11 cellular contexts compared by ENCODE assay signal in the genomic region with DNA sequence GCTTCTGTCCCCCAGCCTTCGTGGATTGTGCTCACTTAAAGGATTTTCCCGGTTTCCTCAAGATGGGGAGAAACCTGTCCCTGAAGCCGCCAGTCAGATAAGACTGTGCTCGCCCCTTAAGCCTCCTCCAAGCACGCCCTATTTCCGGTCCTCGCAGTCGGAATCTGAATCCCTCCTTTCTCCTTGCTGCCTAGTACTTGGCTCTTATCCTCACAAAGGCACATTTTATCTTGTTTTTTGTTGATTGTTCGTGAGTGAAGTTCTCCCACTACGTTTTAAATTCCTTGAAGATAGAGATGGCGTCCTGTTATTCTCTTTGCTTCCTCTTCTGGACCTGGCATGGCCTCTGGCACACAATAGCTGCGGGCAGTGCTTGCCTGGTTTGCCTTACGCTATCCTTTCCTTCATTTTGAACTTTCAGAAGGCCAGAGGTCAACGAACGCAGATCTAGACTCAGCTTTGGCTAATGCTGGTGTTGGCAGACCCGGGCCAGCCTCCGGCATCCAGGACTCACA. TPM values are rescaled to one million over a fixed set of nuclear protein-coding genes. Genes with fewer than 3 reads are reported as not detected.
DNase-seq lines count a peak whose midpoint lies in the region; ATAC-seq and TF ChIP-seq lines count a peak whose summit lies in the region.
"Had no signal": no experiment of that assay in that cellular context is flagged by ENCODE, and none has a peak within 500 bp of the region (broad histone marks: within the 10 kb centered on the region; RNA-seq: fewer than 3 reads in every experiment).

No MANE protein-coding gene starts in this region.

- H3K4me3 ChIP-seq in AG04450 (ENCODE audit: low read depth, low read length) (peak overlapping the region; percentile 94), neuronal stem cell (ENCODE audit: low read length in 2 of 2) (peak overlapping the region in 1 of 2 donors; percentile 27)

- H3K27me3 Mint-ChIP-seq in T-helper 17 cell = peaks cover 60% of the 10 kb centered on the region

- no peak overlapping the region for H4K91ac ChIP-seq in neuronal stem cell (ENCODE audit: low read depth, low read length, poor library complexity)

- CTCF ChIA-PET in AG04450 (lab: Charles Lee) = interaction anchor here (11.1 kb wide), 1 partner anchor 392 kb away, joined by 366 read pairs; no protein-coding TSS in a partner anchor

- H3K4me2 ChIP-seq in neuronal stem cell (ENCODE audit: insufficient read depth, low read length, poor library complexity, severe bottlenecking) = no peak overlapping the region
- H3K4me2 ChIP-seq: SK-N-SH had no signal

- H3K27me3 ChIP-seq in AG04450 (ENCODE audit: control insufficient read depth, insufficient read depth, low read length) = no peaks in the 10 kb centered on the region
- H3K27me3 ChIP-seq in foreskin keratinocyte = peaks cover 19% of the 10 kb centered on the region
- peaks cover 0 to 27% (median 0%) of the 10 kb centered on the region in 3 experiments for H3K27me3 ChIP-seq in neuronal stem cell (ENCODE audit: control insufficient read depth in 3 of 3, insufficient read depth in 3 of 3, low read depth in 1 of 3, low read length in 3 of 3)

- ATAC-seq in T-helper 17 cell (no peak), foreskin keratinocyte (peak; percentile 22)

- no peak overlapping the region for H2BK12ac ChIP-seq in neuronal stem cell (ENCODE audit: low read length)

- H2AK5ac ChIP-seq in neuronal stem cell (ENCODE audit: low read depth, low read length) = no peak overlapping the region

- H4K8ac ChIP-seq in neuronal stem cell (ENCODE audit: low read depth, low read length) = no peak overlapping the region

- H3K9me3 ChIP-seq in AG04450 (ENCODE audit: control insufficient read depth, insufficient read depth, low read length) = peaks cover 9% of the 10 kb centered on the region; the same call in 1 of the 2 replicates
- no peaks in the 10 kb centered on the region for H3K9me3 ChIP-seq in T-helper 17 cell (ENCODE audit: control insufficient read depth, low read length, poor library complexity, severe bottlenecking)
- H3K9me3 ChIP-seq in neuronal stem cell (replicated peaks in 1 of 2; ENCODE audit: control insufficient read depth in 2 of 2, insufficient read depth in 1 of 2, low read depth in 1 of 2, low read length in 2 of 2) = peaks cover 0 to 4% of the 10 kb centered on the region in 2 donors
- H3K9me3 ChIP-seq: SK-N-SH had no signal

- no CpG with 5 or more reads among the region's 17 CpGs for WGBS in neuronal stem cell (ENCODE audit: extremely low coverage in 2 of 2, insufficient read length in 2 of 2, insufficient replicate concordance in 1 of 2), 2 donors

- H2BK120ac ChIP-seq in neuronal stem cell (ENCODE audit: low read depth, low read length) = no peak overlapping the region

- TF ChIP-seq CTCF in AG04450 (IDR thresholded peaks at IDR 0.05; ENCODE audit: low read depth, low read length) (no peak), foreskin keratinocyte (conservative IDR thresholded peaks at IDR 0.05) (no peak)

- peak overlapping the region; percentile 77 for H3K27ac ChIP-seq in AG04450 (ENCODE audit: low read depth, low read length)
- no peak overlapping the region for H3K27ac ChIP-seq in foreskin keratinocyte
- H3K27ac ChIP-seq in neuronal stem cell (replicated peaks; ENCODE audit: low read length) = no peak overlapping the region

- no peaks in the 10 kb centered on the region for H3K79me1 ChIP-seq in neuronal stem cell (ENCODE audit: low read depth, low read length)

- H2BK15ac ChIP-seq in neuronal stem cell (ENCODE audit: low read length) = no peak overlapping the region

- no peak overlapping the region for H3K4ac ChIP-seq in neuronal stem cell (ENCODE audit: low read length)

- H3K4me3 Mint-ChIP-seq in T-helper 17 cell = peak overlapping the region; percentile 78

- H3K36me3 Mint-ChIP-seq in T-helper 17 cell (ENCODE audit: low read depth) = peaks cover 5% of the 10 kb centered on the region

- no peaks in the 10 kb centered on the region for H3K36me3 ChIP-seq in neuronal stem cell (replicated peaks in 1 of 2; ENCODE audit: control insufficient read depth in 2 of 2, insufficient read depth in 2 of 2, low read length in 2 of 2)

- H3K23ac ChIP-seq in neuronal stem cell (ENCODE audit: low read depth, low read length, poor library complexity) = no peak overlapping the region

- H3K14ac ChIP-seq in neuronal stem cell (ENCODE audit: low read length) = no peak overlapping the region

- no peak overlapping the region for H2BK5ac ChIP-seq in neuronal stem cell (ENCODE audit: low read length)

- H3K4me1 Mint-ChIP-seq in T-helper 17 cell = peaks cover 14% of the 10 kb centered on the region

- H3K4me1 ChIP-seq in foreskin keratinocyte (no peaks in the 10 kb centered on the region), neuronal stem cell (ENCODE audit: control insufficient read depth in 2 of 2, insufficient read depth in 1 of 2, low read depth in 1 of 2, low read length in 2 of 2) (peaks cover 8% of the 10 kb centered on the region in 2 donors)

- peak overlapping the region; percentile 33 for H3K18ac ChIP-seq in neuronal stem cell (ENCODE audit: low read length)

- H3K27ac Mint-ChIP-seq in T-helper 17 cell = no peak overlapping the region

- POLR2A ChIA-PET in AG04450 (lab: Yijun Ruan, JAX) = interaction anchor here (0.7 kb wide), 1 partner anchor 391 kb away, joined by 3 read pairs; no protein-coding TSS in a partner anchor

- no peak overlapping the region for H2AFZ ChIP-seq in neuronal stem cell (ENCODE audit: low read length)

- no peak overlapping the region for H3K9ac ChIP-seq in neuronal stem cell (ENCODE audit: low read depth, low read length, poor library complexity)
- H3K9ac ChIP-seq: SK-N-SH had no signal

- no peak for DNase-seq in AG04450 (ENCODE audit: low read depth, low spot score)
- no peak for DNase-seq in T-helper 17 cell
- peak in 1 of 2 donors; percentile 26 for DNase-seq in foreskin keratinocyte
- DNase-seq in neuronal stem cell (ENCODE audit: low spot score) = no peak
- DNase-seq in NCI-H146 treated with DMSO at 0.1 percent for 48 hours (lab: John Stamatoyannopoulos, UW; ENCODE audit: unreplicated experiment) = no peak
- DNase-seq in stimulated activated CD4-positive, alpha-beta T cell treated with anti-CD3 and anti-CD28 coated beads, Interleukin-2, amount 100 ng/mL, for 24 hours = no peak
- DNase-seq in KG1 (lab: John Stamatoyannopoulos, UW) = no peak
- DNase-seq in NCI-H524 (lab: John Stamatoyannopoulos, UW) = no peak
- DNase-seq: activated effector memory CD4-positive, alpha-beta T cell treated with anti-CD3 and anti-CD28 coated beads, Interleukin-2, amount 50 U/mL, for 16 hours; NCI-H2081 had no signal

RNA-seq across cellular contexts. Expression of a gene that starts 1.7 kb away (rescaled TPM):
- polyA plus RNA-seq in AG04450 (2011; rRNA removed) = 444 and 445 TPM in 2 replicates
- polyA minus RNA-seq in AG04450 (2011; rRNA and poly(A)+ RNA removed) = 898 and 1,332 TPM in 2 replicates
- total RNA-seq in T-helper 17 cell = not detected
- 4.8 and 22.6 TPM in 2 replicates for total RNA-seq in foreskin keratinocyte
- polyA plus RNA-seq in foreskin keratinocyte = 4.0 and 19.8 TPM in 2 replicates
- 1.4 TPM for polyA plus RNA-seq in neuronal stem cell (2013, experiment 1 of 2)
- 1.5 TPM for polyA plus RNA-seq in neuronal stem cell (2013, experiment 2 of 2)
